Comparison of ENCODE assay signal across 8 cellular contexts in genomic region chr19:43983912-43984686, GRCh38. TPM values are rescaled to one million over a fixed set of nuclear protein-coding genes. Genes with fewer than 3 reads are reported as not detected.
DNase-seq lines count a peak whose midpoint lies in the region; ATAC-seq, FAIRE-seq and TF ChIP-seq lines count a peak whose summit lies in the region.

Gene ZNF155, plus strand, starts transcription at chr19:43984188. Its CDS starts 4,356 bp downstream, at chr19:43988544.

- peak within 1 kb of the TSS; percentile 69 to 83 for H3K27ac ChIP-seq in A549
- H3K27ac ChIP-seq in liver (ENCODE audit: low read depth in 1 of 2, low read length in 2 of 2) = peak within 1 kb of the TSS; percentile 28 to 36

- peak within 1 kb of the TSS; percentile 67 for H3K4me2 ChIP-seq in A549

- H3K9me3 ChIP-seq in A549 = peaks cover 72% of the 10 kb centered on the region
- peaks cover 4 to 28% (median 19%) of the 10 kb centered on the region in 4 donors for H3K9me3 ChIP-seq in liver (ENCODE audit: control insufficient read depth in 4 of 4, low read length in 3 of 4)

- no peak for TF ChIP-seq POLR2A in A549 (IDR thresholded peaks at IDR 0.05; ENCODE audit: low read length)

- H3K9ac ChIP-seq in liver (ENCODE audit: low read depth in 1 of 2, low read length in 2 of 2) = peak within 1 kb of the TSS in 1 of 2 donors; percentile 8

- H3K36me3 ChIP-seq in liver (ENCODE audit: control insufficient read depth in 4 of 4, insufficient read depth in 3 of 4, low read depth in 1 of 4, low read length in 3 of 4) = peaks cover 0 to 20% (median 12%) of the 10 kb centered on the region in 4 donors

- DNase-seq in A549 (ENCODE audit: low read depth in 1 of 2, low spot score in 1 of 2) (peak; percentile 93 to 98), NCI-H526 treated with DMSO at 0.1 percent for 48 hours (lab: John Stamatoyannopoulos, UW) (peak; percentile 97), ecto neural progenitor cell (ENCODE audit: low spot score) (peak; percentile 89)
- peak; percentile 51 to 58 for DNase-seq in activated CD4-positive, alpha-beta T cell treated with anti-CD3 and anti-CD28 coated beads, Interleukin-2, amount 50 U/mL, for 4 hours
- DNase-seq in stimulated activated CD4-positive, alpha-beta T cell treated with anti-CD3 and anti-CD28 coated beads, Interleukin-2, amount 100 ng/mL, for 4 hours (ENCODE audit: low read depth) = peak; percentile 48

- TF ChIP-seq EP300 in A549 (IDR thresholded peaks at IDR 0.05) = no peak

- TF ChIP-seq RAD21 in A549 (conservative IDR thresholded peaks at IDR 0.05 in 1 of 2, IDR thresholded peaks at IDR 0.05 in 1 of 2) (no peak), liver (IDR thresholded peaks at IDR 0.05) (peak; percentile 27 to 29)

- POLR2A ChIA-PET in A549 (lab: Yijun Ruan, JAX) = interaction anchor here (0.5 to 1.7 kb wide), 2 partner anchors 39 to 49 kb away, joined by 3 to 4 read pairs; partner anchors contain the start of gene ZNF45

- ATAC-seq in A549 = peak; percentile 100
- peak; percentile 86 for ATAC-seq in GM19023 (IDR thresholded peaks at IDR 0.05; ENCODE audit: unreplicated experiment)
- peak; percentile 89 for ATAC-seq in HG03342 (IDR thresholded peaks at IDR 0.05; ENCODE audit: unreplicated experiment)

- TF ChIP-seq CTCF in A549 (IDR thresholded peaks at IDR 0.05) (no peak), liver (IDR thresholded peaks at IDR 0.05; ENCODE audit: low read depth, low read length, missing input control) (no peak)

- 7% methylated on average over 35 of the region's 40 CpGs for WGBS in A549 (ENCODE audit: missing lambda C conversion rate)
- 1% methylated on average over 40 of the region's 40 CpGs for WGBS in liver

- no peaks in the 10 kb centered on the region for H3K27me3 ChIP-seq in liver (ENCODE audit: control insufficient read depth in 4 of 4, insufficient read depth in 4 of 4, low read length in 3 of 4)

- peak; percentile 95 for FAIRE-seq in A549 (lab: Jason Lieb, UNC)

- H3K4me3 ChIP-seq in A549 = peak within 1 kb of the TSS; percentile 67
- peak within 1 kb of the TSS; percentile 68 to 88 (median 84) for H3K4me3 ChIP-seq in liver (ENCODE audit: low read depth in 1 of 3, low read length in 3 of 3)

- CTCF ChIA-PET in A549 (lab: Yijun Ruan, JAX) = interaction anchor here (0.7 kb wide), 1 partner anchor 18 kb away, joined by 4 read pairs; no protein-coding TSS in a partner anchor

- H3K4me1 ChIP-seq in A549 (no peaks in the 10 kb centered on the region), liver (ENCODE audit: control insufficient read depth in 4 of 4, insufficient read depth in 4 of 4, low read length in 3 of 4) (peaks cover 0 to 8% (median 0%) of the 10 kb centered on the region in 4 donors)

TF ChIP-seq in A549, 52 proteins besides CTCF, POLR2A, EP300 and RAD21 (continues in another document):
- TF ChIP-seq MAX (IDR thresholded peaks at IDR 0.05) = peak; percentile 68
- TF ChIP-seq E2F6 (IDR thresholded peaks at IDR 0.05; ENCODE audit: borderline replicate concordance, low read depth) = peak; percentile 51; the same call in 1 of the 2 replicates
- TF ChIP-seq JUN (IDR thresholded peaks at IDR 0.05) = peak in 1 of 2 experiments; percentile 64; a peak in 2 of 5 replicates
- peak; percentile 51; the same call in 1 of the 2 replicates for TF ChIP-seq REST (IDR thresholded peaks at IDR 0.05)
- no peak for TF ChIP-seq JUNB (IDR thresholded peaks at IDR 0.05)
- 0 out of 2 replicates have a peak, but pooled peaks have one; percentile 16 for TF ChIP-seq MAZ (IDR thresholded peaks at IDR 0.05; ENCODE audit: borderline replicate concordance, low read depth, low read length)
- peak; percentile 81 for TF ChIP-seq CHD2 (IDR thresholded peaks at IDR 0.05; ENCODE audit: low read length, partially characterized antibody)
- no peak for TF ChIP-seq CBX8 (IDR thresholded peaks at IDR 0.05)

TF ChIP-seq in liver, 16 proteins besides CTCF, POLR2A, EP300 and RAD21:
- peak; percentile 94 for TF ChIP-seq ZBTB33 (IDR thresholded peaks at IDR 0.05)
- no peak for TF ChIP-seq JUND (IDR thresholded peaks at IDR 0.05)
- peak; percentile 85 for TF ChIP-seq MAX (IDR thresholded peaks at IDR 0.05)
- TF ChIP-seq ATF3 (IDR thresholded peaks at IDR 0.05) = peak; percentile 80
- peak; percentile 72 to 96 for TF ChIP-seq GABPA (IDR thresholded peaks at IDR 0.05 in 1 of 2, conservative IDR thresholded peaks at IDR 0.05 in 1 of 2)
- peak; percentile 16 for TF ChIP-seq NR2F2 (IDR thresholded peaks at IDR 0.05)
- no peak for TF ChIP-seq FOXA1 (IDR thresholded peaks at IDR 0.05)
- peak; percentile 19 for TF ChIP-seq HNF4G (IDR thresholded peaks at IDR 0.05)
- peak; percentile 58 to 68 for TF ChIP-seq HNF4A (conservative IDR thresholded peaks at IDR 0.05)
- TF ChIP-seq FOXA2 (IDR thresholded peaks at IDR 0.05) = peak; percentile 24
- peak; percentile 96 for TF ChIP-seq YY1 (IDR thresholded peaks at IDR 0.05)
- no peak for TF ChIP-seq SP1 (IDR thresholded peaks at IDR 0.05)
- peak; percentile 28 for TF ChIP-seq REST (IDR thresholded peaks at IDR 0.05)
- TF ChIP-seq RXRA (IDR thresholded peaks at IDR 0.05) = peak; percentile 22 to 38
- TF ChIP-seq TAF1 (conservative IDR thresholded peaks at IDR 0.05) = no peak
- peak; percentile 53 to 54 for TF ChIP-seq EGR1 (IDR thresholded peaks at IDR 0.05; ENCODE audit: low read depth in 2 of 2)

RNA-seq across cellular contexts. Expression of gene ZNF155, which starts in this region (rescaled TPM):
- polyA plus RNA-seq in A549 (2011; rRNA removed) = 5.2 and 6.6 TPM in 2 replicates
- 1.1 and 1.2 TPM in 2 replicates for polyA plus RNA-seq in A549 (2012; cell fraction: cytosol; rRNA removed)
- polyA plus RNA-seq in A549 (2012; cell fraction: nucleus; rRNA removed) = 1.2 and 2.0 TPM in 2 replicates
- polyA plus RNA-seq in A549 (2017; fragmentation: RNase III; extraction: RNeasy Plus Mini Kit Qiagen cat#74134 plus additional on column Dnase treatment) = 3.9 to 4.8 TPM (median 4.3 TPM) in 3 replicates
- 4.1 and 5.9 TPM in 2 replicates for polyA minus RNA-seq in A549 (2011; rRNA and poly(A)+ RNA removed)
- 1 to 10 TPM; 3.8 to 5.5 TPM for total RNA-seq in liver
- 1 to 10 TPM; 1.7 to 2.0 TPM for polyA plus RNA-seq in liver

Comparison
In these comparisons a context has a peak if more than half of its experiments do, and no peak if none do; other contexts are left out.
1. Peak in every context shown above with its lines: DNase-seq, ATAC-seq, H3K4me3 ChIP-seq and H3K27ac ChIP-seq.